ENCODE assay signal across 15 cellular contexts in the genomic region with DNA sequence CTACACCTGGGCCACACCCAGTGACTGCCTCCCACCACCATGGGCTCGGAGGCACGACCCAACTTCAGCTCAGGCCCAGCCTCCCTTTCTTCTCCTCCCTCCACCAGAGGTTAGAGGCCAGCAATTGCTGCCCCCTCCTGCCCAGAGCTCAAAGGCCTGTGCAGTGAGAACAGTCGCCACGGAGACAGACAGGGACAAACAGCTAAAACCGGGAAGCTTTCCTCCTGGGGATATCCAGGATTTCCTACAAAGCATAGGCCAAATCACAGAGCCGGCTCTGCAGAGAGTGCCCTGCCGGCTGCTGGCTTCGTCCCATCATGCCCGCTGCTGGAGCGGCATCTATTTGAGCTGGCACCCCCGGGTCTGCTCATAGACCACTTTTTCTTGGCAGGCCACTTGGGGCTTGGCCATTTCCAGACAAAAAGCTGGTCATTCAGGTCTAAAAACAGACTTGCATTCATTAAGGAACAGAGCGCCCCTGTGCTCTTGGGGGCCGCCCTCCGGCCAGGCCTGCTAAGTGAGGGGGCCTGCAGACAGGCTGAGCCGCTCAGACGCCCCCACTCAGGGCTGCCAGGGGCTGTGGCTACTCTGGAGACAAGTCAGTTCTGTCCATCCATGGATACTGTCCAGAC. TPM values are rescaled to one million over a fixed set of nuclear protein-coding genes. Genes with fewer than 3 reads are reported as not detected.
DNase-seq lines count a peak whose midpoint lies in the region; ATAC-seq and TF ChIP-seq lines count a peak whose summit lies in the region.
"Had no signal": no experiment of that assay in that cellular context is flagged by ENCODE, and none has a peak within 500 bp of the region (broad histone marks: within the 10 kb centered on the region; RNA-seq: fewer than 3 reads in every experiment).

No MANE protein-coding gene starts in this region.

- no peak overlapping the region for H3K4me3 Mint-ChIP-seq in H9
- no peak overlapping the region for H3K4me3 Mint-ChIP-seq in activated T-cell treated with anti-CD3 and anti-CD28 coated beads, Interleukin-2, amount 50 U/mL, for 24 hours
- H3K4me3 Mint-ChIP-seq: activated B cell treated with CpG ODN at 0.5 μM for 24 hours had no signal

- no peak overlapping the region for H2BK12ac ChIP-seq in H9 (ENCODE audit: insufficient read length, low read depth, low read length)
- H2BK12ac ChIP-seq in trophoblast cell (ENCODE audit: low read length), result peak overlapping the region; percentile 72

- H3K36me3 ChIP-seq in ascending aorta (no peaks in the 10 kb centered on the region), trophoblast cell (ENCODE audit: control insufficient read depth in 1 of 2, insufficient read depth in 2 of 2, low read length in 2 of 2) (no peaks in the 10 kb centered on the region)
- H3K36me3 ChIP-seq: neutrophil had no signal

- H3K9ac ChIP-seq in H9 (ENCODE audit: extremely low read depth, insufficient read length, low read length), result no peak overlapping the region
- H3K9ac ChIP-seq in trophoblast cell (ENCODE audit: low read length), result no peak overlapping the region
- H3K9ac ChIP-seq: SK-N-SH had no signal

- H2BK5ac ChIP-seq in H9 (ENCODE audit: insufficient read length, low read length) (no peak overlapping the region), trophoblast cell (ENCODE audit: low read depth, low read length, poor library complexity) (peak overlapping the region; percentile 73)

- H4K91ac ChIP-seq in H9 (ENCODE audit: insufficient read length, low read depth, low read length) (no peak overlapping the region), trophoblast cell (ENCODE audit: low read depth, low read length) (peak overlapping the region; percentile 92)

- H3K23me2 ChIP-seq in H9 (ENCODE audit: insufficient read length, low read depth, low read length, poor library complexity, severe bottlenecking), result peaks cover 3% of the 10 kb centered on the region

- H3K4me1 Mint-ChIP-seq in H9, result peaks cover 13 to 22% of the 10 kb centered on the region in 2 experiments
- no peaks in the 10 kb centered on the region for H3K4me1 Mint-ChIP-seq in activated T-cell treated with anti-CD3 and anti-CD28 coated beads, Interleukin-2, amount 50 U/mL, for 24 hours (ENCODE audit: low read depth)
- H3K4me1 Mint-ChIP-seq: activated B cell treated with CpG ODN at 0.5 μM for 24 hours had no signal

- no peak overlapping the region for H2BK15ac ChIP-seq in H9 (ENCODE audit: low read depth, low read length)

- no peak overlapping the region for H3K4me2 ChIP-seq in H9 (ENCODE audit: insufficient read depth, insufficient read length, low read length)
- H3K4me2 ChIP-seq in trophoblast cell (ENCODE audit: low read length), result no peak overlapping the region
- H3K4me2 ChIP-seq: SK-N-SH had no signal

- no peak overlapping the region for H4K5ac ChIP-seq in H9 (ENCODE audit: insufficient read length, low read depth, low read length)

- H3K27ac Mint-ChIP-seq in H9, result no peak overlapping the region
- H3K27ac Mint-ChIP-seq in activated T-cell treated with anti-CD3 and anti-CD28 coated beads, Interleukin-2, amount 50 U/mL, for 24 hours, result no peak overlapping the region
- H3K27ac Mint-ChIP-seq: activated B cell treated with CpG ODN at 0.5 μM for 24 hours had no signal

- no CpG with 5 or more reads among the region's 16 CpGs for WGBS in H9 (ENCODE audit: extremely low coverage, insufficient read length, low lambda C conversion rate)
- no CpG with 5 or more reads among the region's 16 CpGs for WGBS in trophoblast cell (ENCODE audit: extremely low coverage, insufficient coverage, insufficient read length)

- no peaks in the 10 kb centered on the region for H3K9me3 Mint-ChIP-seq in H9
- no peaks in the 10 kb centered on the region for H3K9me3 Mint-ChIP-seq in activated T-cell treated with anti-CD3 and anti-CD28 coated beads, Interleukin-2, amount 50 U/mL, for 24 hours
- H3K9me3 Mint-ChIP-seq: activated B cell treated with CpG ODN at 0.5 μM for 24 hours had no signal

- no peak overlapping the region for H3K56ac ChIP-seq in H9 (ENCODE audit: insufficient read length, low read depth, low read length)

- H3K9me3 ChIP-seq in H9 (ENCODE audit: control insufficient read depth, low read depth, low read length) (no peaks in the 10 kb centered on the region), ascending aorta (no peaks in the 10 kb centered on the region), trophoblast cell (ENCODE audit: insufficient read depth, low read depth, low read length) (no peaks in the 10 kb centered on the region)
- H3K9me3 ChIP-seq: neutrophil, SK-N-SH had no signal

- peak overlapping the region; percentile 42; the same call in 1 of the 2 replicates for H3K14ac ChIP-seq in H9 (ENCODE audit: insufficient read depth, low read length)
- H3K14ac ChIP-seq in trophoblast cell (ENCODE audit: low read length), result peak overlapping the region; percentile 65

- H3K4me3 ChIP-seq in ascending aorta (peak overlapping the region in 1 of 2 donors; percentile 9), trophoblast cell (ENCODE audit: low read depth, low read length) (no peak overlapping the region)

- TF ChIP-seq CTCF in H9 (conservative IDR thresholded peaks at IDR 0.05) (no peak), ascending aorta (IDR thresholded peaks at IDR 0.05) (no peak)

- H3K27me3 Mint-ChIP-seq in H9 (ENCODE audit: low read depth), result peaks cover 27% of the 10 kb centered on the region
- H3K27me3 Mint-ChIP-seq in activated T-cell treated with anti-CD3 and anti-CD28 coated beads, Interleukin-2, amount 50 U/mL, for 24 hours, result peaks cover 42% of the 10 kb centered on the region

- H3K23ac ChIP-seq in H9 (ENCODE audit: insufficient read length, low read depth, low read length) (no peak overlapping the region), trophoblast cell (ENCODE audit: low read length) (no peak overlapping the region)

- no peak overlapping the region for H4K12ac ChIP-seq in trophoblast cell (ENCODE audit: low read depth, low read length)

- no peaks in the 10 kb centered on the region for H3K27me3 ChIP-seq in H9 (ENCODE audit: insufficient read depth, low read length)
- no peaks in the 10 kb centered on the region for H3K27me3 ChIP-seq in ascending aorta
- no peaks in the 10 kb centered on the region for H3K27me3 ChIP-seq in trophoblast cell (ENCODE audit: insufficient read depth, low read length)

- intact Hi-C loops in ascending aorta (cut with DNase I), result no loop called here
- intact Hi-C loops in head of caudate nucleus (cut with DNase I), result no loop called here

- H2AK5ac ChIP-seq in H9 (ENCODE audit: insufficient read length, low read length) (no peak overlapping the region), trophoblast cell (ENCODE audit: low read length) (peak overlapping the region; percentile 63)

- H3K4ac ChIP-seq in H9 (ENCODE audit: low read depth, low read length) (no peak overlapping the region), trophoblast cell (ENCODE audit: low read depth, low read length) (peak overlapping the region; percentile 19)

- H3K18ac ChIP-seq in H9 (ENCODE audit: insufficient read length, low read depth, low read length) (no peak overlapping the region), trophoblast cell (ENCODE audit: low read length) (peak overlapping the region; percentile 62)

- no peak for ATAC-seq in HG03025 (IDR thresholded peaks at IDR 0.05; ENCODE audit: low FRiP score, unreplicated experiment)
- no peak for ATAC-seq in GM21786 (IDR thresholded peaks at IDR 0.05; ENCODE audit: unreplicated experiment)
- ATAC-seq: stimulated activated naive CD8-positive, alpha-beta T cell treated with anti-CD3 and anti-CD28 coated beads, Interleukin-15, Interleukin-2, amounts not matched to agents 100 U/mL and 50 U/mL, for 24 hours had no signal

- no peaks in the 10 kb centered on the region for H3K4me1 ChIP-seq in H9 (ENCODE audit: insufficient read depth, low read length)
- H3K4me1 ChIP-seq in ascending aorta, result peaks cover 12 to 19% of the 10 kb centered on the region in 2 donors
- H3K4me1 ChIP-seq in trophoblast cell (ENCODE audit: control insufficient read depth in 1 of 2, insufficient read depth in 2 of 2, low read length in 2 of 2), result peaks cover 42% of the 10 kb centered on the region in 2 experiments

- H2BK120ac ChIP-seq in H9 (ENCODE audit: low read depth, low read length, poor library complexity, severe bottlenecking) (no peak overlapping the region), trophoblast cell (ENCODE audit: insufficient read depth, low read length, poor library complexity) (peak overlapping the region; percentile 84)

- DNase-seq in H9 (peak; percentile 60), ascending aorta (ENCODE audit: low spot score in 2 of 2) (no peak), head of caudate nucleus (peak; percentile 59 to 93 (median 80)), trophoblast cell (no peak), GOT3 (lab: John Stamatoyannopoulos, UW) (no peak)
- DNase-seq in activated T-cell treated with anti-CD3 and anti-CD28 coated beads, Interleukin-2, amount 50 U/mL, for 24 hours, result no peak
- DNase-seq: activated B cell treated with CpG ODN at 0.5 μM for 24 hours; NCI-H1417 treated with DMSO at 0.1 percent for 48 hours; NCI-H82; SK-N-SH; stimulated activated naive CD8-positive, alpha-beta T cell treated with anti-CD3 and anti-CD28 coated beads, Interleukin-15, Interleukin-2, amounts not matched to agents 100 U/mL and 50 U/mL, for 24 hours had no signal

- H4K8ac ChIP-seq in H9 (replicated peaks; ENCODE audit: insufficient read length, low read depth, low read length), result no peak overlapping the region
- peak overlapping the region; percentile 66 for H4K8ac ChIP-seq in trophoblast cell (ENCODE audit: low read depth, low read length)

- H2AFZ ChIP-seq in H9 (ENCODE audit: low read length) (no peak overlapping the region), trophoblast cell (ENCODE audit: insufficient read depth, low read length, poor library complexity) (peak overlapping the region; percentile 61)

- H3T11ph ChIP-seq in H9 (ENCODE audit: low read length), result no peak overlapping the region

- H3K79me2 ChIP-seq in H9 (ENCODE audit: insufficient read depth, low read length) (no peaks in the 10 kb centered on the region), trophoblast cell (ENCODE audit: control insufficient read depth, insufficient read depth, low read length, poor library complexity) (peaks cover 2% of the 10 kb centered on the region)

- H4K20me1 ChIP-seq in H9 (ENCODE audit: control insufficient read depth, insufficient read depth, insufficient read length), result no peaks in the 10 kb centered on the region

- H2BK20ac ChIP-seq in H9 (ENCODE audit: low read depth, low read length, poor library complexity, severe bottlenecking), result no peak overlapping the region

- no peaks in the 10 kb centered on the region for H3K79me1 ChIP-seq in H9 (ENCODE audit: insufficient read depth, low read depth, low read length, poor library complexity, severe bottlenecking)
- H3K79me1 ChIP-seq in trophoblast cell (ENCODE audit: low read length), result peaks cover 25% of the 10 kb centered on the region

- H3K27ac ChIP-seq in H9 (ENCODE audit: insufficient read length, low read depth, low read length) (no peak overlapping the region), ascending aorta (peak overlapping the region; percentile 53 to 71), trophoblast cell (ENCODE audit: low read depth, low read length) (peak overlapping the region; percentile 51)
- H3K27ac ChIP-seq: epithelial cell of prostate, neutrophil had no signal

- H3K36me3 Mint-ChIP-seq in H9 (ENCODE audit: insufficient read depth in 1 of 3, low read depth in 3 of 3), result no peaks in the 10 kb centered on the region
- H3K36me3 Mint-ChIP-seq in activated T-cell treated with anti-CD3 and anti-CD28 coated beads, Interleukin-2, amount 50 U/mL, for 24 hours (ENCODE audit: low read depth), result no peaks in the 10 kb centered on the region

RNA-seq across cellular contexts. Expression of a gene that starts 17.5 kb away (rescaled TPM):
- total RNA-seq in H9 (2021), result 1.3 and 1.5 TPM in 2 replicates
- not detected for total RNA-seq in ascending aorta
- 11.9 and 13.4 TPM in 2 replicates for polyA plus RNA-seq in trophoblast cell (2013)
- total RNA-seq: activated B cell treated with CpG ODN at 0.5 μM for 24 hours had no signal

RNA-seq across cellular contexts. Expression of a gene that starts 50.9 kb away (rescaled TPM):
- total RNA-seq in H9 (2021), result 1,026 and 1,042 TPM in 2 replicates
- 313 TPM for total RNA-seq in ascending aorta
- 887 and 913 TPM in 2 replicates for polyA plus RNA-seq in trophoblast cell (2013)

Comparison
In these comparisons a context has a peak if more than half of its experiments do, and no peak if none do; other contexts are left out.
1. DNase-seq: peak in H9 (single experiment) and head of caudate nucleus (42 of 42); none in ascending aorta (0 of 2), trophoblast cell (0 of 2), activated T-cell treated with anti-CD3 and anti-CD28 coated beads, Interleukin-2, amount 50 U/mL, for 24 hours (single experiment) and GOT3 (single experiment).